ENCODE assay signal across 8 cellular contexts in the genomic region with DNA sequence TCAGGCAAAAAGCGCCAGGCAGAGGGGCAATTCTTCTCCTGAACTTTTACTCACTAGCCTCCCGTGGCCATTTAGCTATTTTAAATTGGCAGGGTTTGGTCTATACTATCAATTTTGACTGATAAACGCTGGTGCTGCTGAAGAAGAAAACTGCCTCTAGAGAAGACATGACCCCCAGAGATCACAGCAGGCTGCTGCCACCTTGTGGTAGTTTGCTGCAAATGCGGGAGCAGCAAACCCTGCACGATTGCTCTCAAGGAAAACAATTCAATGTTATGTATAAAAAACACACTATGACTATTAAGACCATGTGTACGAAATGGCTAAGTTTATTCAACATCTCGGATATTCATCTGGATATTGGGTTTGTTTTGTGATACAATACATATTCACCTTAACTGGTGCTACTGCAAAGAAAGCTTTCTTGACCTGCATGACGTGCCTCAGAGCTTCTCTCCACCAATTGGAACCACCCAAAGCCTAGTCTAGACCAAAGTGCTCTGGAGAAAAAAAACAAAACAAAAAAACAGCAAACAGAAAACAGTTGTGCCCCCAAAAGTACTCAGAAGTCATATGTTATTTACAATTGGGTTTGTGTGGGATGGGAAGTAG. TPM values are rescaled to one million over a fixed set of nuclear protein-coding genes. Genes with fewer than 3 reads are reported as not detected.
DNase-seq lines count a peak whose midpoint lies in the region; ATAC-seq, FAIRE-seq and TF ChIP-seq lines count a peak whose summit lies in the region.

No MANE protein-coding gene starts in this region.

- no peak overlapping the region for H3K4me3 ChIP-seq in A549
- no peak overlapping the region for H3K4me3 ChIP-seq in dorsolateral prefrontal cortex

- peak; percentile 54 to 55; a peak in 4 of 5 replicates for TF ChIP-seq RAD21 in A549 (conservative IDR thresholded peaks at IDR 0.05 in 1 of 2, IDR thresholded peaks at IDR 0.05 in 1 of 2)

- H3K27ac ChIP-seq in A549: no peak overlapping the region
- no peak overlapping the region for H3K27ac ChIP-seq in dorsolateral prefrontal cortex

- 29% methylated on average over 8 of the region's 8 CpGs for WGBS in A549 (ENCODE audit: missing lambda C conversion rate)

- no peak overlapping the region for H3K4me2 ChIP-seq in A549

- intact Hi-C loops in dorsolateral prefrontal cortex (cut with DNase I): loop anchor here (5.0 to 10.0 kb wide), 2 partner anchors 102 to 179 kb away; partner anchors contain the start of gene PKHD1 (in 1 of the 2)

- H3K9me3 ChIP-seq in A549: no peaks in the 10 kb centered on the region

- CTCF ChIA-PET in A549 (lab: Yijun Ruan, JAX): interaction anchor here (0.6 to 3.2 kb wide), 27 partner anchors 8 to 394 kb away, joined by 3 to 35 read pairs (median 4); partner anchors contain the start of gene MCM3

- peak; percentile 21 to 51 for DNase-seq in A549 (ENCODE audit: low read depth in 1 of 2, low spot score in 1 of 2)
- peak; percentile 62 for DNase-seq in GM13976 (ENCODE audit: low spot score)
- DNase-seq in NCI-H446 (lab: John Stamatoyannopoulos, UW): peak; percentile 3 to 63
- peak; percentile 48 to 66 for DNase-seq in activated CD4-positive, alpha-beta T cell treated with anti-CD3 and anti-CD28 coated beads, Interleukin-2, amount 50 U/mL, for 24 hours (ENCODE audit: low read depth in 1 of 2, low spot score in 1 of 2)
- DNase-seq in dorsolateral prefrontal cortex: peak in 9 of 10 donors; percentile 44 to 81 (median 63)
- peak; percentile 77 for DNase-seq in midbrain (lab: John Stamatoyannopoulos, UW)
- peak; percentile 27 to 45 for DNase-seq in stimulated activated CD8-positive, alpha-beta memory T cell treated with anti-CD3 and anti-CD28 coated beads, Interleukin-4, amount 100 ng/mL, for 4 hours (ENCODE audit: low read depth in 2 of 2, low spot score in 1 of 2)

- no peak for TF ChIP-seq EP300 in A549 (IDR thresholded peaks at IDR 0.05)

- POLR2A ChIA-PET in A549 (lab: Yijun Ruan, JAX): no interaction called here

- no peaks in the 10 kb centered on the region for H3K4me1 ChIP-seq in A549

- in situ Hi-C loops in GM13976 (cut with MboI; ENCODE audit: low sequenced_read_pairs, unreplicated experiment): loop anchor here (10.0 kb wide), 1 partner anchor 99 kb away; no protein-coding TSS in a partner anchor

- no peaks in the 10 kb centered on the region for H3K27me3 ChIP-seq in dorsolateral prefrontal cortex

- no peak for TF ChIP-seq POLR2A in A549 (IDR thresholded peaks at IDR 0.05; ENCODE audit: low read length)

- TF ChIP-seq CTCF in A549 (IDR thresholded peaks at IDR 0.05) (peak; percentile 70), GM13976 (IDR thresholded peaks at IDR 0.05; ENCODE audit: borderline replicate concordance, control extremely low read depth, extremely low read depth, insufficient read depth, missing control alignments) (peak; percentile 91), dorsolateral prefrontal cortex (IDR thresholded peaks at IDR 0.05 in 54 of 56, conservative IDR thresholded peaks at IDR 0.05 in 2 of 56; ENCODE audit: low read depth in 1 of 56, partially characterized antibody in 56 of 56) (peak; percentile 72 to 98 (median 91))

- ATAC-seq in A549 (peak; percentile 80 to 84), HG02884 (IDR thresholded peaks at IDR 0.05; ENCODE audit: unreplicated experiment) (peak; percentile 71)

- no peak for FAIRE-seq in A549 (lab: Jason Lieb, UNC)

TF ChIP-seq in A549, 52 proteins besides CTCF, POLR2A, EP300 and RAD21:
- TF ChIP-seq HDAC2 (IDR thresholded peaks at IDR 0.05) (no peak), SMC3 (IDR thresholded peaks at IDR 0.05) (peak; percentile 41)

RNA-seq across cellular contexts. Expression of gene IL17F, which starts 19.5 kb away (rescaled TPM):
- polyA plus RNA-seq in A549 (2011; rRNA removed): not detected in 2 replicates
- polyA plus RNA-seq in A549 (2012; cell fraction: cytosol; rRNA removed): not detected in 2 replicates
- not detected in 2 replicates for polyA plus RNA-seq in A549 (2012; cell fraction: nucleus; rRNA removed)
- not detected in 3 replicates for polyA plus RNA-seq in A549 (2017; fragmentation: RNase III; extraction: RNeasy Plus Mini Kit Qiagen cat#74134 plus additional on column Dnase treatment)
- not detected in 2 replicates for polyA minus RNA-seq in A549 (2011; rRNA and poly(A)+ RNA removed)
- total RNA-seq in dorsolateral prefrontal cortex: under 1 TPM in 1 of 120 experiments, not detected in 119; 0.59 TPM

RNA-seq across cellular contexts. Expression of gene MCM3, which starts 20.7 kb away (rescaled TPM):
- polyA plus RNA-seq in A549 (2011; rRNA removed) (105 and 111 TPM in 2 replicates), A549 (2017; fragmentation: RNase III; extraction: RNeasy Plus Mini Kit Qiagen cat#74134 plus additional on column Dnase treatment) (94.7 to 101 TPM (median 95.9 TPM) in 3 replicates)
- polyA plus RNA-seq in A549 (2012; cell fraction: cytosol; rRNA removed): 106 and 111 TPM in 2 replicates
- 148 and 202 TPM in 2 replicates for polyA plus RNA-seq in A549 (2012; cell fraction: nucleus; rRNA removed)
- polyA minus RNA-seq in A549 (2011; rRNA and poly(A)+ RNA removed): 106 and 117 TPM in 2 replicates
- 10 to 100 TPM; 10.8 to 22.0 (median 16.5) TPM for total RNA-seq in dorsolateral prefrontal cortex
